ENCODE assay signal across 1 cellular context in the genomic region with DNA sequence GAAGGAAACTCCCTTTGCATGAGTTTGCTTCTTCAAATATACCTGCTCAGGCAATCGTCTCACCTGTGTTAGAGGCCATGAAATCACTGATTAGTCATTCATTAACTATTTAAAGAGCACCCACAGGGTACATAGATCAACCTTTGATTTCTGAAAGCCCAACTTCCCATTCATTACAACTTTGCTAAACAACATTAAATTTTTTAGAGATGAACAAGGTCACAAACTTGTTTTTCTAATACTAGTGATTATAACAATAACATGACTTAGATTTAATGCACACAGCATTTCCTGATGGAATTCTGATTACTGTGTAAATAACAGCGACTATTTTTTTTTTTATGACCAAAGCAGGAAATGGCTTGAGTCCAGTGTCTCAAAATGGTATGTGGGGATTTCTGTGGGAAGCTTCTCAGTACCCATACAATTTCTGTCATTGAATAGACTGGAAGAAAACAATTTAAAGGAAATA.
TF ChIP-seq lines count a peak whose summit lies in the region.

No MANE protein-coding gene starts in this region.

TF ChIP-seq in HepG2, 621 proteins besides CTCF, POLR2A, EP300 and RAD21 (continued from another document):
- TF ChIP-seq, protein P1, sequence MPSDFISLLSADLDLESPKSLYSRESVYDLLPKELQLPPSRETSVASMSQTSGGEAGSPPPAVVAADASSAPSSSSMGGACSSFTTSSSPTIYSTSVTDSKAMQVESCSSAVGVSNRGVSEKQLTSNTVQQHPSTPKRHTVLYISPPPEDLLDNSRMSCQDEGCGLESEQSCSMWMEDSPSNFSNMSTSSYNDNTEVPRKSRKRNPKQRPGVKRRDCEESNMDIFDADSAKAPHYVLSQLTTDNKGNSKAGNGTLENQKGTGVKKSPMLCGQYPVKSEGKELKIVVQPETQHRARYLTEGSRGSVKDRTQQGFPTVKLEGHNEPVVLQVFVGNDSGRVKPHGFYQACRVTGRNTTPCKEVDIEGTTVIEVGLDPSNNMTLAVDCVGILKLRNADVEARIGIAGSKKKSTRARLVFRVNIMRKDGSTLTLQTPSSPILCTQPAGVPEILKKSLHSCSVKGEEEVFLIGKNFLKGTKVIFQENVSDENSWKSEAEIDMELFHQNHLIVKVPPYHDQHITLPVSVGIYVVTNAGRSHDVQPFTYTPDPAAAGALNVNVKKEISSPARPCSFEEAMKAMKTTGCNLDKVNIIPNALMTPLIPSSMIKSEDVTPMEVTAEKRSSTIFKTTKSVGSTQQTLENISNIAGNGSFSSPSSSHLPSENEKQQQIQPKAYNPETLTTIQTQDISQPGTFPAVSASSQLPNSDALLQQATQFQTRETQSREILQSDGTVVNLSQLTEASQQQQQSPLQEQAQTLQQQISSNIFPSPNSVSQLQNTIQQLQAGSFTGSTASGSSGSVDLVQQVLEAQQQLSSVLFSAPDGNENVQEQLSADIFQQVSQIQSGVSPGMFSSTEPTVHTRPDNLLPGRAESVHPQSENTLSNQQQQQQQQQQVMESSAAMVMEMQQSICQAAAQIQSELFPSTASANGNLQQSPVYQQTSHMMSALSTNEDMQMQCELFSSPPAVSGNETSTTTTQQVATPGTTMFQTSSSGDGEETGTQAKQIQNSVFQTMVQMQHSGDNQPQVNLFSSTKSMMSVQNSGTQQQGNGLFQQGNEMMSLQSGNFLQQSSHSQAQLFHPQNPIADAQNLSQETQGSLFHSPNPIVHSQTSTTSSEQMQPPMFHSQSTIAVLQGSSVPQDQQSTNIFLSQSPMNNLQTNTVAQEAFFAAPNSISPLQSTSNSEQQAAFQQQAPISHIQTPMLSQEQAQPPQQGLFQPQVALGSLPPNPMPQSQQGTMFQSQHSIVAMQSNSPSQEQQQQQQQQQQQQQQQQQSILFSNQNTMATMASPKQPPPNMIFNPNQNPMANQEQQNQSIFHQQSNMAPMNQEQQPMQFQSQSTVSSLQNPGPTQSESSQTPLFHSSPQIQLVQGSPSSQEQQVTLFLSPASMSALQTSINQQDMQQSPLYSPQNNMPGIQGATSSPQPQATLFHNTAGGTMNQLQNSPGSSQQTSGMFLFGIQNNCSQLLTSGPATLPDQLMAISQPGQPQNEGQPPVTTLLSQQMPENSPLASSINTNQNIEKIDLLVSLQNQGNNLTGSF (CRISPR knock-in tag; IDR thresholded peaks at IDR 0.05), result no peak
- TF ChIP-seq, protein P2, sequence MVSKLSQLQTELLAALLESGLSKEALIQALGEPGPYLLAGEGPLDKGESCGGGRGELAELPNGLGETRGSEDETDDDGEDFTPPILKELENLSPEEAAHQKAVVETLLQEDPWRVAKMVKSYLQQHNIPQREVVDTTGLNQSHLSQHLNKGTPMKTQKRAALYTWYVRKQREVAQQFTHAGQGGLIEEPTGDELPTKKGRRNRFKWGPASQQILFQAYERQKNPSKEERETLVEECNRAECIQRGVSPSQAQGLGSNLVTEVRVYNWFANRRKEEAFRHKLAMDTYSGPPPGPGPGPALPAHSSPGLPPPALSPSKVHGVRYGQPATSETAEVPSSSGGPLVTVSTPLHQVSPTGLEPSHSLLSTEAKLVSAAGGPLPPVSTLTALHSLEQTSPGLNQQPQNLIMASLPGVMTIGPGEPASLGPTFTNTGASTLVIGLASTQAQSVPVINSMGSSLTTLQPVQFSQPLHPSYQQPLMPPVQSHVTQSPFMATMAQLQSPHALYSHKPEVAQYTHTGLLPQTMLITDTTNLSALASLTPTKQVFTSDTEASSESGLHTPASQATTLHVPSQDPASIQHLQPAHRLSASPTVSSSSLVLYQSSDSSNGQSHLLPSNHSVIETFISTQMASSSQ (IDR thresholded peaks at IDR 0.05; ENCODE audit: low read depth), result peak; percentile 89
- TF ChIP-seq, protein P2 (CRISPR knock-in tag; IDR thresholded peaks at IDR 0.05; ENCODE audit: borderline replicate concordance), result peak; percentile 58; the same call in 1 of the 2 replicates
- TF ChIP-seq, protein P3, sequence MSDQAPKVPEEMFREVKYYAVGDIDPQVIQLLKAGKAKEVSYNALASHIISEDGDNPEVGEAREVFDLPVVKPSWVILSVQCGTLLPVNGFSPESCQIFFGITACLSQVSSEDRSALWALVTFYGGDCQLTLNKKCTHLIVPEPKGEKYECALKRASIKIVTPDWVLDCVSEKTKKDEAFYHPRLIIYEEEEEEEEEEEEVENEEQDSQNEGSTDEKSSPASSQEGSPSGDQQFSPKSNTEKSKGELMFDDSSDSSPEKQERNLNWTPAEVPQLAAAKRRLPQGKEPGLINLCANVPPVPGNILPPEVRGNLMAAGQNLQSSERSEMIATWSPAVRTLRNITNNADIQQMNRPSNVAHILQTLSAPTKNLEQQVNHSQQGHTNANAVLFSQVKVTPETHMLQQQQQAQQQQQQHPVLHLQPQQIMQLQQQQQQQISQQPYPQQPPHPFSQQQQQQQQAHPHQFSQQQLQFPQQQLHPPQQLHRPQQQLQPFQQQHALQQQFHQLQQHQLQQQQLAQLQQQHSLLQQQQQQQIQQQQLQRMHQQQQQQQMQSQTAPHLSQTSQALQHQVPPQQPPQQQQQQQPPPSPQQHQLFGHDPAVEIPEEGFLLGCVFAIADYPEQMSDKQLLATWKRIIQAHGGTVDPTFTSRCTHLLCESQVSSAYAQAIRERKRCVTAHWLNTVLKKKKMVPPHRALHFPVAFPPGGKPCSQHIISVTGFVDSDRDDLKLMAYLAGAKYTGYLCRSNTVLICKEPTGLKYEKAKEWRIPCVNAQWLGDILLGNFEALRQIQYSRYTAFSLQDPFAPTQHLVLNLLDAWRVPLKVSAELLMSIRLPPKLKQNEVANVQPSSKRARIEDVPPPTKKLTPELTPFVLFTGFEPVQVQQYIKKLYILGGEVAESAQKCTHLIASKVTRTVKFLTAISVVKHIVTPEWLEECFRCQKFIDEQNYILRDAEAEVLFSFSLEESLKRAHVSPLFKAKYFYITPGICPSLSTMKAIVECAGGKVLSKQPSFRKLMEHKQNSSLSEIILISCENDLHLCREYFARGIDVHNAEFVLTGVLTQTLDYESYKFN (CRISPR knock-in tag; conservative IDR thresholded peaks at IDR 0.05), result peak; percentile 89
- TF ChIP-seq MAX (IDR thresholded peaks at IDR 0.05), result no peak
- TF ChIP-seq SKI (IDR thresholded peaks at IDR 0.05; ENCODE audit: partially characterized antibody), result no peak
- 0 out of 2 replicates have a peak, but pooled peaks have one; percentile 50 for TF ChIP-seq HNRNPUL1 (IDR thresholded peaks at IDR 0.05; ENCODE audit: low read depth, low read length)
- no peak for TF ChIP-seq CREB1 (IDR thresholded peaks at IDR 0.05)
- TF ChIP-seq CREB1 (CRISPR knock-in tag; IDR thresholded peaks at IDR 0.05), result peak; percentile 54
- peak; percentile 65 for TF ChIP-seq FOSL2 (CRISPR knock-in tag; IDR thresholded peaks at IDR 0.05)
- TF ChIP-seq DMAP1 (CRISPR knock-in tag; IDR thresholded peaks at IDR 0.05), result peak; percentile 27; the same call in 1 of the 2 replicates
- no peak for TF ChIP-seq SMARCE1 (IDR thresholded peaks at IDR 0.05; ENCODE audit: borderline replicate concordance)
- TF ChIP-seq CEBPG (CRISPR knock-in tag; IDR thresholded peaks at IDR 0.05), result peak; percentile 28; the same call in 1 of the 2 replicates
